Comparison of ENCODE assay signal across 8 cellular contexts in genomic region chr16:28935924-28936783, GRCh38. TPM values are rescaled to one million over a fixed set of nuclear protein-coding genes. Genes with fewer than 3 reads are reported as not detected.
DNase-seq lines count a peak whose midpoint lies in the region; ATAC-seq and TF ChIP-seq lines count a peak whose summit lies in the region.

No MANE protein-coding gene starts in this region.

- ATAC-seq in HG03442 (IDR thresholded peaks at IDR 0.05; ENCODE audit: unreplicated experiment) (peak; percentile 66), heart right ventricle (peak; percentile 90 to 97 (median 94))

- H3K27me3 ChIP-seq in heart right ventricle: peaks cover 0 to 2% (median 0%) of the 10 kb centered on the region in 7 donors

- no peak overlapping the region for H3K27ac ChIP-seq in heart right ventricle

- H3K9me3 ChIP-seq in heart right ventricle: no peaks in the 10 kb centered on the region

- H3K4me1 ChIP-seq in heart right ventricle: peaks cover 0 to 10% (median 4%) of the 10 kb centered on the region in 9 donors

- no peaks in the 10 kb centered on the region for H3K36me3 ChIP-seq in heart right ventricle

- H3K36me3 Mint-ChIP-seq in activated naive CD8-positive, alpha-beta T cell: peaks cover 2% of the 10 kb centered on the region

- no peaks in the 10 kb centered on the region for H3K27me3 Mint-ChIP-seq in activated naive CD8-positive, alpha-beta T cell

- peaks cover 15% of the 10 kb centered on the region for H3K4me1 Mint-ChIP-seq in activated naive CD8-positive, alpha-beta T cell (ENCODE audit: low read depth)

- peak overlapping the region; percentile 82 for H3K27ac Mint-ChIP-seq in activated naive CD8-positive, alpha-beta T cell

- peak; percentile 48 for DNase-seq in NCI-H2196 (lab: John Stamatoyannopoulos, UW; ENCODE audit: unreplicated experiment)
- no peak for DNase-seq in NCI-H2196 treated with DMSO at 0.1 percent for 48 hours (lab: John Stamatoyannopoulos, UW; ENCODE audit: unreplicated experiment)
- DNase-seq in SKM-1 treated with dmso at 0.1 percent for 144 hours (lab: John Stamatoyannopoulos, UW; ENCODE audit: unreplicated experiment): peak; percentile 95
- DNase-seq in heart right ventricle: peak; percentile 65 to 85
- peak; percentile 67 for DNase-seq in retina
- no peak for DNase-seq in H4 (ENCODE audit: low spot score)

- no peak for TF ChIP-seq CTCF in heart right ventricle (IDR thresholded peaks at IDR 0.05)

- H3K4me3 Mint-ChIP-seq in activated naive CD8-positive, alpha-beta T cell: peak overlapping the region; percentile 86

- H3K9me3 Mint-ChIP-seq in activated naive CD8-positive, alpha-beta T cell (ENCODE audit: low read depth): no peaks in the 10 kb centered on the region

- intact Hi-C loops in heart right ventricle (cut with DNase I): loop anchor here in 1 of 10 donors (10.0 kb wide), 1 partner anchor 111 kb away; the partner anchor contains the start of gene ATXN2L

- WGBS in heart right ventricle, 2 donors: 34% methylated on average over 36 of the region's 36 CpGs

- H3K4me3 ChIP-seq in heart right ventricle: peak overlapping the region in 7 of 10 donors; percentile 10 to 41 (median 31)

RNA-seq across cellular contexts. Expression of gene CD19, which starts 4.4 kb away (rescaled TPM):
- total RNA-seq in heart right ventricle: under 1 TPM in 1 of 10 donors, not detected in 9; 0.19 TPM
- under 1 TPM in 1 of 2 donors, not detected in 1; 0.06 TPM for polyA plus RNA-seq in heart right ventricle
- not detected in 2 replicates for total RNA-seq in H4 (2014; rRNA removed; shearing (Covaris generic))

RNA-seq across cellular contexts. Expression of gene RABEP2, which starts 11.1 kb away (rescaled TPM):
- total RNA-seq in heart right ventricle: 10 to 100 TPM; 11.8 to 20.0 (median 15.5) TPM
- 10 to 100 TPM; 18.7 to 47.6 TPM for polyA plus RNA-seq in heart right ventricle
- total RNA-seq in H4 (2014; rRNA removed; shearing (Covaris generic)): 13.7 and 31.9 TPM in 2 replicates

RNA-seq across cellular contexts. Expression of gene NFATC2IP, which starts 14.6 kb away (rescaled TPM):
- 10 to 100 TPM; 13.8 to 22.5 (median 17.0) TPM for total RNA-seq in heart right ventricle
- polyA plus RNA-seq in heart right ventricle: 10 to 100 TPM; 15.7 to 24.4 TPM
- 9.9 and 12.7 TPM in 2 replicates for total RNA-seq in H4 (2014; rRNA removed; shearing (Covaris generic))

RNA-seq across cellular contexts. Expression of gene SPNS1, which starts 38.4 kb away (rescaled TPM):
- 10 to 100 TPM; 12.9 to 23.3 (median 17.2) TPM for total RNA-seq in heart right ventricle
- 10 to 100 TPM; 42.5 to 44.5 TPM for polyA plus RNA-seq in heart right ventricle
- total RNA-seq in H4 (2014; rRNA removed; shearing (Covaris generic)): 16.6 and 22.1 TPM in 2 replicates

RNA-seq across cellular contexts. Expression of gene LAT, which starts 48.7 kb away (rescaled TPM):
- total RNA-seq in heart right ventricle: 1 to 10 TPM in 6 of 10 donors, under 1 TPM in 4; 0.35 to 6.7 (median 1.6) TPM
- polyA plus RNA-seq in heart right ventricle: 1 to 10 TPM; 1.8 to 7.2 TPM
- 0.29 and 0.50 TPM in 2 replicates for total RNA-seq in H4 (2014; rRNA removed; shearing (Covaris generic))

Comparison
In these comparisons a context has a peak if more than half of its experiments do, and no peak if none do; other contexts are left out.
1. DNase-seq: peak in NCI-H2196 (single experiment), SKM-1 treated with dmso at 0.1 percent for 144 hours (single experiment), heart right ventricle (2 of 2) and retina (single experiment); none in NCI-H2196 treated with DMSO at 0.1 percent for 48 hours (single experiment) and H4 (single experiment).